Comparison of ENCODE assay signal across 8 cellular contexts in genomic region chr3:33260104-33260503, GRCh38. TPM values are rescaled to one million over a fixed set of nuclear protein-coding genes. Genes with fewer than 3 reads are reported as not detected.
"Had no signal": no experiment of that assay in that cellular context is flagged by ENCODE, and none has a peak within 500 bp of the region (broad histone marks: within the 10 kb centered on the region; RNA-seq: fewer than 3 reads in every experiment).

No MANE protein-coding gene starts in this region.

- H3K4me3 Mint-ChIP-seq: IgD-negative memory B cell had no signal

- H3K36me3 Mint-ChIP-seq: IgD-negative memory B cell had no signal

- H3K27ac Mint-ChIP-seq: IgD-negative memory B cell had no signal

- H3K27ac ChIP-seq: HL-60, KMS-11 had no signal

- FAIRE-seq: HTR-8/SVneo had no signal

- DNase-seq: IMR-90, KBM-7, KG1 had no signal

- H3K9ac ChIP-seq: KMS-11 had no signal

- H3K4me1 Mint-ChIP-seq: IgD-negative memory B cell had no signal

- H3K4me2 ChIP-seq: KMS-11 had no signal

RNA-seq across cellular contexts. Expression of gene FBXL2, which starts 17.1 kb away (rescaled TPM):
- total RNA-seq: HT-29 had no signal
- polyA plus RNA-seq: IgD-negative memory B cell had no signal

RNA-seq across cellular contexts. Expression of gene SUSD5, which starts 41.5 kb away (rescaled TPM):
- polyA plus RNA-seq: IgD-negative memory B cell had no signal
